In the genomic region with DNA sequence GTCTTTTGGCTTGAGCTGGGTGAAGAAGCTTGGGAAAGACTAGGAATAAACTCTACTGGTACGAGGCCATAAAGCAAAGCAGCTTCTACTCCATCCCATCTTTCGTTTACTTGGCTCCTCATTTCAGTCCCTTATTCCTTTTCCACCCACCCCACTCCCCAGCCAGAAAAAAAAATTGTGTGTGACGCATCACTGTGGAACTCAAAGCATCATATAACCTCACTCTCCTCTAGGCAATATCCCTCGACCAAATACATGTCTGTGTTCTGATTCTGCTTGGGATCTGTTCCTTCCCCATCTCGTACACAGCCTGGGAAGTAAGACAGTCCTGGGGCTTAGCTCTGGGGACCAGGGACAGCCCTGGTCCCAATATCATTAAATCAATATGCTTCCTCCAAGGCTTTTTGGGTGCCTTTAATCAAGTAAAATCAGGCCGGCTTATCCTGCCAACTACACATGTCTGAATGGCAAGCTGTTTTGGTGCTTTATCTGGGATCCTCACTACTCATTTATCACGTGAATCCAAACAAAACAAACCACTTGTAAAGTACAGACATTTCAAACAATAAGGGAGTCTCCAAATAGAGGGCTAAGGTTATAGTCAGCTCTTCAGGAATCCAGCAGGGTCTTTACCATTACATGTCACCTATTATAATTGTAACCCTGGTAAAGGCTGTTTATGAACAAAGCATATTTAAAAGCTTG, we compare ENCODE assay signal across 12 cellular contexts. TPM values are rescaled to one million over a fixed set of nuclear protein-coding genes. Genes with fewer than 3 reads are reported as not detected.
DNase-seq lines count a peak whose midpoint lies in the region; ATAC-seq, FAIRE-seq and TF ChIP-seq lines count a peak whose summit lies in the region.
"Had no signal": no experiment of that assay in that cellular context is flagged by ENCODE, and none has a peak within 500 bp of the region (broad histone marks: within the 10 kb centered on the region; RNA-seq: fewer than 3 reads in every experiment).

No MANE protein-coding gene starts in this region.

- H3K4me3 ChIP-seq in A549, result no peak overlapping the region
- H3K4me3 ChIP-seq: skin epidermis had no signal

- H3K27ac ChIP-seq in A549, result peak overlapping the region; percentile 43 to 64; a peak in 4 of 6 replicates

- POLR2A ChIA-PET in A549 (lab: Yijun Ruan, JAX), result no interaction called here
- POLR2A ChIA-PET in activated naive CD8-positive, alpha-beta T cell treated with anti-CD3 and anti-CD28 coated beads, Interleukin-2, amount 10 ng/mL, durations not matched to agents 7 days and 5 days (lab: Charles Lee), result interaction anchor here (0.6 to 1.0 kb wide), 3 partner anchors 21 to 53 kb away, joined by 3 to 5 read pairs (median 4); no protein-coding TSS in a partner anchor

- 48% methylated on average over 7 of the region's 7 CpGs for WGBS in A549 (ENCODE audit: missing lambda C conversion rate)

- TF ChIP-seq EP300 in A549 (IDR thresholded peaks at IDR 0.05), result no peak

- FAIRE-seq in A549 (lab: Jason Lieb, UNC), result no peak

- TF ChIP-seq POLR2A in A549 (IDR thresholded peaks at IDR 0.05; ENCODE audit: low read length), result no peak

- H3K4me1 Mint-ChIP-seq in HFFc6 (ENCODE audit: low read depth) (peaks cover 80% of the 10 kb centered on the region), immature natural killer cell (peaks cover 78 to 89% of the 10 kb centered on the region in 2 donors), endothelial cell (ENCODE audit: unreplicated experiment) (peaks cover 35% of the 10 kb centered on the region)
- H3K4me1 Mint-ChIP-seq in activated naive CD8-positive, alpha-beta T cell treated with anti-CD3 and anti-CD28 coated beads, Interleukin-2, amount 10 ng/mL, durations not matched to agents 7 days and 5 days, result peaks cover 67% of the 10 kb centered on the region

- H3K4me2 ChIP-seq in A549, result peak overlapping the region; percentile 21; the same call in 2 of the 3 replicates

- DNase-seq in A549 (ENCODE audit: low read depth in 1 of 2, low spot score in 1 of 2) (no peak), HFFc6 (peak; percentile 58), immature natural killer cell (no peak), pons (ENCODE audit: low spot score) (no peak), occipital lobe (lab: John Stamatoyannopoulos, UW) (no peak), endothelial cell (ENCODE audit: low spot score) (no peak)
- no peak for DNase-seq in activated naive CD8-positive, alpha-beta T cell treated with anti-CD3 and anti-CD28 coated beads, Interleukin-2, amount 10 ng/mL, durations not matched to agents 7 days and 5 days
- DNase-seq: DND-41, T-helper 2 cell had no signal

- TF ChIP-seq CTCF in A549 (IDR thresholded peaks at IDR 0.05), result no peak
- TF ChIP-seq CTCF in HFFc6 (IDR thresholded peaks at IDR 0.05), result no peak
- no peak for TF ChIP-seq CTCF in endothelial cell (IDR thresholded peaks at IDR 0.05; ENCODE audit: unreplicated experiment)

- H3K9me3 Mint-ChIP-seq in HFFc6 (no peaks in the 10 kb centered on the region), immature natural killer cell (no peaks in the 10 kb centered on the region), endothelial cell (ENCODE audit: unreplicated experiment) (no peaks in the 10 kb centered on the region)
- H3K9me3 Mint-ChIP-seq in activated naive CD8-positive, alpha-beta T cell treated with anti-CD3 and anti-CD28 coated beads, Interleukin-2, amount 10 ng/mL, durations not matched to agents 7 days and 5 days, result peaks cover 2% of the 10 kb centered on the region

- H3K27ac Mint-ChIP-seq in HFFc6 (peak overlapping the region; percentile 82), immature natural killer cell (peak overlapping the region; percentile 62 to 88 (median 76)), endothelial cell (ENCODE audit: unreplicated experiment) (no peak overlapping the region)
- peak overlapping the region; percentile 30 for H3K27ac Mint-ChIP-seq in activated naive CD8-positive, alpha-beta T cell treated with anti-CD3 and anti-CD28 coated beads, Interleukin-2, amount 10 ng/mL, durations not matched to agents 7 days and 5 days
- H3K27ac Mint-ChIP-seq: B cell had no signal

- H3K27me3 Mint-ChIP-seq in HFFc6 (ENCODE audit: insufficient read depth), result no peaks in the 10 kb centered on the region
- no peaks in the 10 kb centered on the region for H3K27me3 Mint-ChIP-seq in activated naive CD8-positive, alpha-beta T cell treated with anti-CD3 and anti-CD28 coated beads, Interleukin-2, amount 10 ng/mL, durations not matched to agents 7 days and 5 days
- H3K27me3 Mint-ChIP-seq in immature natural killer cell (ENCODE audit: low read depth in 3 of 3), result peaks cover 5 to 16% (median 10%) of the 10 kb centered on the region in 3 donors
- peaks cover 4% of the 10 kb centered on the region for H3K27me3 Mint-ChIP-seq in endothelial cell (ENCODE audit: unreplicated experiment)
- H3K27me3 Mint-ChIP-seq: B cell had no signal

- peaks cover 37% of the 10 kb centered on the region for H3K4me1 ChIP-seq in A549

- ATAC-seq in A549 (no peak), HG02759 (IDR thresholded peaks at IDR 0.05; ENCODE audit: unreplicated experiment) (no peak)
- ATAC-seq in activated naive CD8-positive, alpha-beta T cell treated with anti-CD3 and anti-CD28 coated beads, Interleukin-2, amount 10 ng/mL, durations not matched to agents 7 days and 5 days (ENCODE audit: low read depth), result no peak

- H3K4me3 Mint-ChIP-seq in HFFc6 (peak overlapping the region; percentile 67), immature natural killer cell (no peak overlapping the region), endothelial cell (ENCODE audit: unreplicated experiment) (no peak overlapping the region)
- H3K4me3 Mint-ChIP-seq in activated naive CD8-positive, alpha-beta T cell treated with anti-CD3 and anti-CD28 coated beads, Interleukin-2, amount 10 ng/mL, durations not matched to agents 7 days and 5 days, result no peak overlapping the region
- H3K4me3 Mint-ChIP-seq: B cell had no signal

- H3K36me3 Mint-ChIP-seq in HFFc6 (ENCODE audit: low read depth) (no peaks in the 10 kb centered on the region), immature natural killer cell (peaks cover 6% of the 10 kb centered on the region in 3 donors), endothelial cell (ENCODE audit: low read depth, unreplicated experiment) (no peaks in the 10 kb centered on the region)
- peaks cover 27% of the 10 kb centered on the region for H3K36me3 Mint-ChIP-seq in activated naive CD8-positive, alpha-beta T cell treated with anti-CD3 and anti-CD28 coated beads, Interleukin-2, amount 10 ng/mL, durations not matched to agents 7 days and 5 days

- no peaks in the 10 kb centered on the region for H3K9me3 ChIP-seq in A549

- no peak for TF ChIP-seq RAD21 in A549 (conservative IDR thresholded peaks at IDR 0.05 in 1 of 2, IDR thresholded peaks at IDR 0.05 in 1 of 2)

- CTCF ChIA-PET in A549 (lab: Yijun Ruan, JAX), result interaction anchor here (0.8 to 4.2 kb wide), 18 partner anchors 11 to 467 kb away, joined by 3 to 27 read pairs (median 5); a partner anchor contains a TSS

TF ChIP-seq in A549, 52 proteins besides CTCF, POLR2A, EP300 and RAD21 (continues in another document):
- no peak for TF ChIP-seq ZC3H11A (IDR thresholded peaks at IDR 0.05)
- TF ChIP-seq SMC3 (IDR thresholded peaks at IDR 0.05), result no peak
- no peak for TF ChIP-seq FOXS1 (CRISPR knock-in tag; IDR thresholded peaks at IDR 0.05)
- TF ChIP-seq, protein P1, sequence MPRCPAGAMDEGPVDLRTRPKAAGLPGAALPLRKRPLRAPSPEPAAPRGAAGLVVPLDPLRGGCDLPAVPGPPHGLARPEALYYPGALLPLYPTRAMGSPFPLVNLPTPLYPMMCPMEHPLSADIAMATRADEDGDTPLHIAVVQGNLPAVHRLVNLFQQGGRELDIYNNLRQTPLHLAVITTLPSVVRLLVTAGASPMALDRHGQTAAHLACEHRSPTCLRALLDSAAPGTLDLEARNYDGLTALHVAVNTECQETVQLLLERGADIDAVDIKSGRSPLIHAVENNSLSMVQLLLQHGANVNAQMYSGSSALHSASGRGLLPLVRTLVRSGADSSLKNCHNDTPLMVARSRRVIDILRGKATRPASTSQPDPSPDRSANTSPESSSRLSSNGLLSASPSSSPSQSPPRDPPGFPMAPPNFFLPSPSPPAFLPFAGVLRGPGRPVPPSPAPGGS (IDR thresholded peaks at IDR 0.05), result no peak
- no peak for TF ChIP-seq KDM1A (IDR thresholded peaks at IDR 0.05; ENCODE audit: low read depth)
- TF ChIP-seq HOXB5 (CRISPR knock-in tag; IDR thresholded peaks at IDR 0.05), result no peak
- no peak for TF ChIP-seq NFE2L2 (conservative IDR thresholded peaks at IDR 0.05; ENCODE audit: low read length)
- no peak for TF ChIP-seq FOSL2 (IDR thresholded peaks at IDR 0.05)
- TF ChIP-seq FOSL2 (CRISPR knock-in tag; IDR thresholded peaks at IDR 0.05), result no peak

RNA-seq across cellular contexts. Expression of a gene that starts 4.4 kb away (rescaled TPM):
- polyA plus RNA-seq in A549 (2011; rRNA removed) (14.3 and 15.2 TPM in 2 replicates), A549 (2017; fragmentation: RNase III; extraction: RNeasy Plus Mini Kit Qiagen cat#74134 plus additional on column Dnase treatment) (19.2 to 23.1 TPM (median 19.9 TPM) in 3 replicates), immature natural killer cell (1 to 10 TPM in 2 of 3 donors, under 1 TPM in 1; 0.93 to 5.4 (median 2.2) TPM)
- polyA plus RNA-seq in A549 (2012; cell fraction: cytosol; rRNA removed), result 7.9 and 9.2 TPM in 2 replicates
- polyA plus RNA-seq in A549 (2012; cell fraction: nucleus; rRNA removed), result 3.9 and 5.4 TPM in 2 replicates
- 21.7 and 23.1 TPM in 2 replicates for polyA minus RNA-seq in A549 (2011; rRNA and poly(A)+ RNA removed)
- total RNA-seq in HFFc6 (2021; fragmentation: NEBNext Ultra II Directional; extraction: Animal tissue kit (Norgen Biotek cat#: 25700)), result 1 to 10 TPM; 1.4 to 3.9 (median 1.8) TPM
- total RNA-seq in activated naive CD8-positive, alpha-beta T cell treated with anti-CD3 and anti-CD28 coated beads, Interleukin-2, amount 10 ng/mL, durations not matched to agents 7 days and 5 days, result 10 to 100 TPM; 15.3 TPM
- total RNA-seq in occipital lobe (48.0 TPM), endothelial cell (ENCODE audit: unreplicated experiment) (3.2 TPM)
